Comparison of ENCODE assay signal across 1 cellular context in the genomic region with DNA sequence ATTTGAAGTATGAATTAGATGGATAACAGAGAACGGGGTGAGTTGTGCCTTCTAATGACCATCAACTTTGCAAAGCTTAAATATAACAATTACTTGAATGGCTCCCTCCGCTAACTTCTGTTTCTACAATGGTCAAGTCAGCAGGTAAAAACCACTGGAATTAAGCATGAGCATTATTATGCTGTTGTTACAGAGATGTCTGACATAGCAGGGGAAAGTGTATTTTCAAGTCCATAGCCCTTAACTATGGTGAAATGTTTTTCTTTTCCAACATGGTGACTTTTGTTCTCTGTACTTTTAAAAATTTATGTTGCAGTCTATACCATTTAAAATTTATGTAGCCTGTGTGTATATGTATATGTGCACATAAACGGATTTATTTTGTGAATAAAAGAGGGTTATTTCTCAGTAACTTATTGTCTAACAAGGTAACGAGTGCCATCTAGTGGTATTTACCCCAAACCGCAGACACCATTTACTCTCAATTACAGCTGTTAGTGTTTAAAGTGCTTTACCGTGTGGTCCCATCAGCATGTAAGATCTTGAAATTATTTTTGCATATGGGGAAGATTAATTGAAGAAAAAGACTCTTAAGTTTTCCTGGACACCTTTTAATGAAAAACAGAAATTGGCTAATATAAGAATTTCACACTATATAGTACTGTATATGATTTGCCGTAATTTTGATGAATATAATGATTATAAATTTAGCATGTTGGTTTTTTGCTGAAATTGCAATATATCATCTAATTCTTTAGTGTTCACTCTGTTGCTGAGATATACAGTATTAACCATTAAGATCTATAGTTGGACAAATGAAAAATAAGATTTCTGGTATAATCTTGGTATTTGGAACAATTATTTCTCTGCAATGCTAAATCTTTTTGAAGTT.
A peak's percentile ranks its signal among the peaks of the same experiment; 100 is the strongest.
TF ChIP-seq lines count a peak whose summit lies in the region.

No MANE protein-coding gene starts in this region.

TF ChIP-seq in IMR-90, 13 proteins besides CTCF, POLR2A, EP300 and RAD21 (continued from another document):
- TF ChIP-seq, protein P1, sequence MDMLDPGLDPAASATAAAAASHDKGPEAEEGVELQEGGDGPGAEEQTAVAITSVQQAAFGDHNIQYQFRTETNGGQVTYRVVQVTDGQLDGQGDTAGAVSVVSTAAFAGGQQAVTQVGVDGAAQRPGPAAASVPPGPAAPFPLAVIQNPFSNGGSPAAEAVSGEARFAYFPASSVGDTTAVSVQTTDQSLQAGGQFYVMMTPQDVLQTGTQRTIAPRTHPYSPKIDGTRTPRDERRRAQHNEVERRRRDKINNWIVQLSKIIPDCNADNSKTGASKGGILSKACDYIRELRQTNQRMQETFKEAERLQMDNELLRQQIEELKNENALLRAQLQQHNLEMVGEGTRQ (IDR thresholded peaks at IDR 0.05; ENCODE audit: low read depth, low read length) = no peak
- TF ChIP-seq MXI1 (IDR thresholded peaks at IDR 0.05; ENCODE audit: borderline replicate concordance, low read depth, low read length) = no peak
- peak; percentile 53 for TF ChIP-seq SMC3 (IDR thresholded peaks at IDR 0.05; ENCODE audit: low read depth, low read length)
- TF ChIP-seq, protein P2, sequence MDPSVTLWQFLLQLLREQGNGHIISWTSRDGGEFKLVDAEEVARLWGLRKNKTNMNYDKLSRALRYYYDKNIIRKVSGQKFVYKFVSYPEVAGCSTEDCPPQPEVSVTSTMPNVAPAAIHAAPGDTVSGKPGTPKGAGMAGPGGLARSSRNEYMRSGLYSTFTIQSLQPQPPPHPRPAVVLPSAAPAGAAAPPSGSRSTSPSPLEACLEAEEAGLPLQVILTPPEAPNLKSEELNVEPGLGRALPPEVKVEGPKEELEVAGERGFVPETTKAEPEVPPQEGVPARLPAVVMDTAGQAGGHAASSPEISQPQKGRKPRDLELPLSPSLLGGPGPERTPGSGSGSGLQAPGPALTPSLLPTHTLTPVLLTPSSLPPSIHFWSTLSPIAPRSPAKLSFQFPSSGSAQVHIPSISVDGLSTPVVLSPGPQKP (IDR thresholded peaks at IDR 0.05; ENCODE audit: borderline replicate concordance, low read depth, low read length) = no peak
- peak; percentile 67; the same call in 1 of the 2 replicates for TF ChIP-seq MAFK (IDR thresholded peaks at IDR 0.05; ENCODE audit: low read depth, low read length)
